In genomic region chr9:13145340-13145739, GRCh38 we compare ENCODE assay signal across 19 cellular contexts.
DNase-seq lines count a peak whose midpoint lies in the region; ATAC-seq, FAIRE-seq and TF ChIP-seq lines count a peak whose summit lies in the region.
"Had no signal": no experiment of that assay in that cellular context is flagged by ENCODE, and none has a peak within 500 bp of the region (broad histone marks: within the 10 kb centered on the region; RNA-seq: fewer than 3 reads in every experiment).

No MANE protein-coding gene starts in this region.

- TF ChIP-seq CTCF in D721Med (IDR thresholded peaks at IDR 0.05; ENCODE audit: insufficient read depth, missing control alignments) (no peak), VCaP (conservative IDR thresholded peaks at IDR 0.05) (no peak), dorsolateral prefrontal cortex (IDR thresholded peaks at IDR 0.05 in 54 of 56, conservative IDR thresholded peaks at IDR 0.05 in 2 of 56; ENCODE audit: low read depth in 1 of 56, partially characterized antibody in 56 of 56) (no peak), sigmoid colon (IDR thresholded peaks at IDR 0.05) (no peak)

- FAIRE-seq in D721Med (lab: Jason Lieb, UNC), result peak; percentile 41

- intact Hi-C loops in dorsolateral prefrontal cortex (cut with DNase I), result loop anchor here in 1 of 2 donors (10.0 kb wide), 1 partner anchor 129 kb away; the partner anchor contains the start of gene MPDZ
- intact Hi-C loops in sigmoid colon (cut with DNase I), result no loop called here
- intact Hi-C loops in right cardiac atrium (cut with DNase I), result no loop called here

- DNase-seq in D721Med (ENCODE audit: insufficient read length, low spot score), result no peak
- DNase-seq in dorsolateral prefrontal cortex, result no peak
- no peak for DNase-seq in sigmoid colon
- DNase-seq in stimulated activated CD4-positive, alpha-beta T cell treated with anti-CD3 and anti-CD28 coated beads, Interleukin-2, amount 100 ng/mL, for 24 hours, result no peak
- no peak for DNase-seq in NOMO-1 treated with DMSO at 0.1 percent for 48 hours (lab: John Stamatoyannopoulos, UW; ENCODE audit: unreplicated experiment)
- DNase-seq in right cardiac atrium, result no peak
- DNase-seq: EL, GF-D8, H7, HFFc6, NCI-H1694 treated with DMSO at 0.1 percent for 48 hours, NCI-H2081 treated with DMSO at 0.1 percent for 48 hours, NCI-H446 treated with DMSO at 0.1 percent for 48 hours, NCI-H526 treated with DMSO at 0.1 percent for 48 hours, PC-3, RPMI8226, SHP77 had no signal

- H3K9me3 ChIP-seq in sigmoid colon (no peaks in the 10 kb centered on the region), right cardiac atrium (ENCODE audit: control insufficient read depth, low read length) (no peaks in the 10 kb centered on the region)

- H3K36me3 ChIP-seq in sigmoid colon, result peaks cover 0 to 31% (median 3%) of the 10 kb centered on the region in 4 donors

- no peaks in the 10 kb centered on the region for H3K27me3 ChIP-seq in dorsolateral prefrontal cortex
- no peaks in the 10 kb centered on the region for H3K27me3 ChIP-seq in sigmoid colon
- H3K27me3 ChIP-seq in right cardiac atrium (ENCODE audit: control insufficient read depth, insufficient read depth), result no peaks in the 10 kb centered on the region

- H3K27ac ChIP-seq in VCaP, result peak overlapping the region; percentile 68; the same call in 1 of the 2 replicates
- peak overlapping the region in 47 of 59 donors; percentile 5 to 98 (median 87) for H3K27ac ChIP-seq in dorsolateral prefrontal cortex
- H3K27ac ChIP-seq in sigmoid colon, result peak overlapping the region in 3 of 4 donors; percentile 5 to 51 (median 18)
- no peak overlapping the region for H3K27ac ChIP-seq in right cardiac atrium (ENCODE audit: low read length)

- no peak for TF ChIP-seq EP300 in sigmoid colon (IDR thresholded peaks at IDR 0.05)

- no peak for TF ChIP-seq POLR2A in sigmoid colon (IDR thresholded peaks at IDR 0.05)

- peaks cover 0 to 22% (median 20%) of the 10 kb centered on the region in 4 donors for H3K4me1 ChIP-seq in sigmoid colon
- no peaks in the 10 kb centered on the region for H3K4me1 ChIP-seq in right cardiac atrium (ENCODE audit: control insufficient read depth, insufficient read depth, low read length)

- ATAC-seq in GM18907 (IDR thresholded peaks at IDR 0.05; ENCODE audit: unreplicated experiment) (no peak), right cardiac atrium (no peak)
- ATAC-seq: PC-3 had no signal

- H3K4me3 ChIP-seq in dorsolateral prefrontal cortex (no peak overlapping the region), sigmoid colon (no peak overlapping the region), right cardiac atrium (ENCODE audit: low read length) (no peak overlapping the region)
